1 cellular context compared by ENCODE assay signal in the genomic region with DNA sequence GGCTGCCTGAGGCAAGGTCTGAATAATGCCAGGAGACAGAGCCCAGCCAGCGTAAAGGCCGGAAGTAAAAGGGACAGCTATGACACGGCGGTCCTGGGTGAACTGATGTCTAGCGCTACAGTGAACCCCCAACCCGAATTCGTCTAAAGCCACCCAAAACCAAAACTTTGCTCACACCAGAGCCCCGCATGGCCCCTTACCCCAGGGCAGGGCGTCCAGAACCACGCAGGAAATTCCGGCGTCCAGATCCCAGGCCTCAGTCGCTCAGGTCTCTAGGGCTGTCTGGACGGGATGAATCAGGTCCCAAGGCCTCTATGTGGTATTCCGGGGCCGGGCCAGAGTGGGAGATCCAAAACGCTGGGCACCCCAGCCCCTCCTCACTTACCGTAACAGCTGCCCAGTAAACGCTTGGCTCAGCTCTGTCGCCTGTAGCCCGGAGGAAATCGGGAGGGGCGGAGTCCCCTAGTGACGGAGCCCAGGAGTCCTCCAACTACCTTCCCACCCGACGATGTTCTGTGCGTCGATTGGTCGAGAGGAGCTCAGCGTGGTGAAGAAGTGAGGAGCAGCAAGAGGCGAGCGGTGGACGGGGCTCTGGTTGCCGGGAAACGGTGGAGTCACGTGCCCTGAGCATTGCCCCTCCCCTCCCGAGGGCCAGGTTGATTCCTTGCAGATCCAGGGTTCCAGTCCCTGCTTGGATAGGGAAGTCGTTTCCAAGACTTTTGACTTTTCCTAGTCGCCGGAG.
TF ChIP-seq lines count a peak whose summit lies in the region.

Gene CCDC32 (minus strand): TSS at position 452 of the 742 bp plus-strand sequence. CDS start 2,027 bp downstream, outside the sequence.

TF ChIP-seq in K562, 482 proteins besides CTCF, POLR2A, EP300 and RAD21 (continued from another document and continues in another):
- TF ChIP-seq, protein P1, sequence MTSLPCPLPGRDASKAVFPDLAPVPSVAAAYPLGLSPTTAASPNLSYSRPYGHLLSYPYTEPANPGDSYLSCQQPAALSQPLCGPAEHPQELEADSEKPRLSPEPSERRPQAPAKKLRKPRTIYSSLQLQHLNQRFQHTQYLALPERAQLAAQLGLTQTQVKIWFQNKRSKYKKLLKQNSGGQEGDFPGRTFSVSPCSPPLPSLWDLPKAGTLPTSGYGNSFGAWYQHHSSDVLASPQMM (CRISPR knock-in tag; IDR thresholded peaks at IDR 0.05) = no peak
- TF ChIP-seq SNRNP70 (optimal IDR thresholded peaks at IDR 0.05; ENCODE audit: low read depth, low read length) (no peak), BCOR (IDR thresholded peaks at IDR 0.05) (0 out of 2 replicates have a peak, but pooled peaks have one; percentile 11), LCOR (CRISPR knock-in tag; IDR thresholded peaks at IDR 0.05) (no peak), TEAD2 (tag; IDR thresholded peaks at IDR 0.05) (no peak), SMARCA4 (IDR thresholded peaks at IDR 0.05) (peak; percentile 44; the same call in 1 of the 2 replicates), KLF6 (CRISPR knock-in tag; IDR thresholded peaks at IDR 0.05; ENCODE audit: borderline replicate concordance) (no peak), ZFP36 (IDR thresholded peaks at IDR 0.05; ENCODE audit: low read depth, low read length, partially characterized antibody) (peak; percentile 35), ZNF212 (CRISPR knock-in tag; IDR thresholded peaks at IDR 0.05) (no peak), TEAD4 (IDR thresholded peaks at IDR 0.05; ENCODE audit: low read length) (no peak), TEAD4 (CRISPR knock-in tag; IDR thresholded peaks at IDR 0.05; ENCODE audit: borderline replicate concordance) (no peak), RNF219 (CRISPR knock-in tag; IDR thresholded peaks at IDR 0.05) (no peak), CBX2 (IDR thresholded peaks at IDR 0.05; ENCODE audit: insufficient read depth, low read length, poor library complexity, severe bottlenecking) (no peak), HDAC1 (IDR thresholded peaks at IDR 0.05) (peak in 1 of 2 experiments; percentile 16; a peak in 2 of 4 replicates), ZFPM2 (CRISPR knock-in tag; IDR thresholded peaks at IDR 0.05) (no peak), NUFIP1 (IDR thresholded peaks at IDR 0.05; ENCODE audit: partially characterized antibody) (no peak), SFPQ (IDR thresholded peaks at IDR 0.05; ENCODE audit: low read depth, low read length) (no peak), CBX1 (IDR thresholded peaks at IDR 0.05; ENCODE audit: low read depth) (no peak), MTA1 (IDR thresholded peaks at IDR 0.05; ENCODE audit: borderline replicate concordance) (no peak), BRD9 (IDR thresholded peaks at IDR 0.05; ENCODE audit: low read depth, partially characterized antibody) (no peak), ZNF395 (CRISPR knock-in tag; IDR thresholded peaks at IDR 0.05) (no peak), SMARCA5 (IDR thresholded peaks at IDR 0.05) (no peak), RFX5 (IDR thresholded peaks at IDR 0.05; ENCODE audit: low read depth, low read length) (no peak), ZBED1 (IDR thresholded peaks at IDR 0.05) (no peak), ZBTB5 (IDR thresholded peaks at IDR 0.05) (no peak), GABPA (tag; conservative IDR thresholded peaks at IDR 0.05; ENCODE audit: low read depth) (peak; percentile 50; the same call in 1 of the 2 replicates), POU5F1 (IDR thresholded peaks at IDR 0.05; ENCODE audit: borderline replicate concordance, low read depth, low read length, partially characterized antibody) (peak; percentile 21), CXXC5 (CRISPR knock-in tag; IDR thresholded peaks at IDR 0.05) (no peak; the same call in 1 of the 2 replicates), RBM17 (IDR thresholded peaks at IDR 0.05; ENCODE audit: borderline replicate concordance, low read depth, low read length) (no peak)
- TF ChIP-seq, protein P2, sequence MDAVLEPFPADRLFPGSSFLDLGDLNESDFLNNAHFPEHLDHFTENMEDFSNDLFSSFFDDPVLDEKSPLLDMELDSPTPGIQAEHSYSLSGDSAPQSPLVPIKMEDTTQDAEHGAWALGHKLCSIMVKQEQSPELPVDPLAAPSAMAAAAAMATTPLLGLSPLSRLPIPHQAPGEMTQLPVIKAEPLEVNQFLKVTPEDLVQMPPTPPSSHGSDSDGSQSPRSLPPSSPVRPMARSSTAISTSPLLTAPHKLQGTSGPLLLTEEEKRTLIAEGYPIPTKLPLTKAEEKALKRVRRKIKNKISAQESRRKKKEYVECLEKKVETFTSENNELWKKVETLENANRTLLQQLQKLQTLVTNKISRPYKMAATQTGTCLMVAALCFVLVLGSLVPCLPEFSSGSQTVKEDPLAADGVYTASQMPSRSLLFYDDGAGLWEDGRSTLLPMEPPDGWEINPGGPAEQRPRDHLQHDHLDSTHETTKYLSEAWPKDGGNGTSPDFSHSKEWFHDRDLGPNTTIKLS (IDR thresholded peaks at IDR 0.05; ENCODE audit: borderline replicate concordance, low read depth) = no peak; the same call in 1 of the 2 replicates
- TF ChIP-seq, protein P3, sequence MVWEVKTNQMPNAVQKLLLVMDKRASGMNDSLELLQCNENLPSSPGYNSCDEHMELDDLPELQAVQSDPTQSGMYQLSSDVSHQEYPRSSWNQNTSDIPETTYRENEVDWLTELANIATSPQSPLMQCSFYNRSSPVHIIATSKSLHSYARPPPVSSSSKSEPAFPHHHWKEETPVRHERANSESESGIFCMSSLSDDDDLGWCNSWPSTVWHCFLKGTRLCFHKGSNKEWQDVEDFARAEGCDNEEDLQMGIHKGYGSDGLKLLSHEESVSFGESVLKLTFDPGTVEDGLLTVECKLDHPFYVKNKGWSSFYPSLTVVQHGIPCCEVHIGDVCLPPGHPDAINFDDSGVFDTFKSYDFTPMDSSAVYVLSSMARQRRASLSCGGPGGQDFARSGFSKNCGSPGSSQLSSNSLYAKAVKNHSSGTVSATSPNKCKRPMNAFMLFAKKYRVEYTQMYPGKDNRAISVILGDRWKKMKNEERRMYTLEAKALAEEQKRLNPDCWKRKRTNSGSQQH (CRISPR knock-in tag; IDR thresholded peaks at IDR 0.05) = no peak
- TF ChIP-seq, protein P4, sequence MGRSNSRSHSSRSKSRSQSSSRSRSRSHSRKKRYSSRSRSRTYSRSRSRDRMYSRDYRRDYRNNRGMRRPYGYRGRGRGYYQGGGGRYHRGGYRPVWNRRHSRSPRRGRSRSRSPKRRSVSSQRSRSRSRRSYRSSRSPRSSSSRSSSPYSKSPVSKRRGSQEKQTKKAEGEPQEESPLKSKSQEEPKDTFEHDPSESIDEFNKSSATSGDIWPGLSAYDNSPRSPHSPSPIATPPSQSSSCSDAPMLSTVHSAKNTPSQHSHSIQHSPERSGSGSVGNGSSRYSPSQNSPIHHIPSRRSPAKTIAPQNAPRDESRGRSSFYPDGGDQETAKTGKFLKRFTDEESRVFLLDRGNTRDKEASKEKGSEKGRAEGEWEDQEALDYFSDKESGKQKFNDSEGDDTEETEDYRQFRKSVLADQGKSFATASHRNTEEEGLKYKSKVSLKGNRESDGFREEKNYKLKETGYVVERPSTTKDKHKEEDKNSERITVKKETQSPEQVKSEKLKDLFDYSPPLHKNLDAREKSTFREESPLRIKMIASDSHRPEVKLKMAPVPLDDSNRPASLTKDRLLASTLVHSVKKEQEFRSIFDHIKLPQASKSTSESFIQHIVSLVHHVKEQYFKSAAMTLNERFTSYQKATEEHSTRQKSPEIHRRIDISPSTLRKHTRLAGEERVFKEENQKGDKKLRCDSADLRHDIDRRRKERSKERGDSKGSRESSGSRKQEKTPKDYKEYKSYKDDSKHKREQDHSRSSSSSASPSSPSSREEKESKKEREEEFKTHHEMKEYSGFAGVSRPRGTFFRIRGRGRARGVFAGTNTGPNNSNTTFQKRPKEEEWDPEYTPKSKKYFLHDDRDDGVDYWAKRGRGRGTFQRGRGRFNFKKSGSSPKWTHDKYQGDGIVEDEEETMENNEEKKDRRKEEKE (IDR thresholded peaks at IDR 0.05; ENCODE audit: borderline replicate concordance in 1 of 2, control insufficient read depth in 1 of 2, low read depth in 2 of 2, low read length in 1 of 2) = no peak
- TF ChIP-seq, protein P5, sequence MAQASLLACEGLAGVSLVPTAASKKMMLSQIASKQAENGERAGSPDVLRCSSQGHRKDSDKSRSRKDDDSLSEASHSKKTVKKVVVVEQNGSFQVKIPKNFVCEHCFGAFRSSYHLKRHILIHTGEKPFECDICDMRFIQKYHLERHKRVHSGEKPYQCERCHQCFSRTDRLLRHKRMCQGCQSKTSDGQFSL (CRISPR knock-in tag; IDR thresholded peaks at IDR 0.05) = no peak
- TF ChIP-seq, protein P5 (tag; IDR thresholded peaks at IDR 0.05) = no peak
- TF ChIP-seq, protein P6, sequence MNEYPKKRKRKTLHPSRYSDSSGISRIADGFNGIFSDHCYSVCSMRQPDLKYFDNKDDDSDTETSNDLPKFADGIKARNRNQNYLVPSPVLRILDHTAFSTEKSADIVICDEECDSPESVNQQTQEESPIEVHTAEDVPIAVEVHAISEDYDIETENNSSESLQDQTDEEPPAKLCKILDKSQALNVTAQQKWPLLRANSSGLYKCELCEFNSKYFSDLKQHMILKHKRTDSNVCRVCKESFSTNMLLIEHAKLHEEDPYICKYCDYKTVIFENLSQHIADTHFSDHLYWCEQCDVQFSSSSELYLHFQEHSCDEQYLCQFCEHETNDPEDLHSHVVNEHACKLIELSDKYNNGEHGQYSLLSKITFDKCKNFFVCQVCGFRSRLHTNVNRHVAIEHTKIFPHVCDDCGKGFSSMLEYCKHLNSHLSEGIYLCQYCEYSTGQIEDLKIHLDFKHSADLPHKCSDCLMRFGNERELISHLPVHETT (CRISPR knock-in tag; conservative IDR thresholded peaks at IDR 0.05 in 1 of 2, IDR thresholded peaks at IDR 0.05 in 1 of 2) = no peak
